Comparison of ENCODE assay signal across 8 cellular contexts in the genomic region with DNA sequence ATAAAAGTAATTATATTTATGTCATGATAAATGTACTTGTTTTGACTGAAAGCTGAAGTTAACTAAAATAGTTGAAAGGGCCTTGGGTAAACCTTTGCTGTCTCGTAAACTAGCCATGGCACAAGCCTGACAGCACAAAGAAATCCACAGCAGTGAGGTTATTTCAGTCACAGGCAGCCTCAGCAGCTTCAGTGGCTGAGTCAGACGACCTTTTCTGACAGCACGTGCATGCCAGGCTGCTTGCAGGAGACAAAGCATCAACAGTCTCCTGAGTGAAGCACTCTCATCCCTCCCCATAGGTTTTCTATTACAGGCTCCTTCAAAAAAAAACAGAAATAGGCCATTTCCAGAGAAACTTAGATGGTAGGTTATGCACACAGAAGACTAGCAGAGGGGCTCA. TPM values are rescaled to one million over a fixed set of nuclear protein-coding genes. Genes with fewer than 3 reads are reported as not detected.
A peak's percentile ranks its signal among the peaks of the same experiment; 100 is the strongest.
DNase-seq lines count a peak whose midpoint lies in the region; ATAC-seq and TF ChIP-seq lines count a peak whose summit lies in the region.

No MANE protein-coding gene starts in this region.

- TF ChIP-seq CTCF in AG10803 (conservative IDR thresholded peaks at IDR 0.05; ENCODE audit: low read length) (no peak), brain (conservative IDR thresholded peaks at IDR 0.05) (no peak)

- H3K4me3 Mint-ChIP-seq in brain: peak overlapping the region in 2 of 5 experiments; percentile 16 to 24

- ATAC-seq in HG02623 (IDR thresholded peaks at IDR 0.05; ENCODE audit: unreplicated experiment): no peak
- no peak for ATAC-seq in GM21515 (IDR thresholded peaks at IDR 0.05; ENCODE audit: unreplicated experiment)

- H3K9me3 Mint-ChIP-seq in brain: no peaks in the 10 kb centered on the region

- no peaks in the 10 kb centered on the region for H3K27me3 Mint-ChIP-seq in brain

- peak overlapping the region in 4 of 5 experiments; percentile 25 to 91 (median 88) for H3K27ac Mint-ChIP-seq in brain

- peaks cover 43% of the 10 kb centered on the region for H3K4me1 Mint-ChIP-seq in brain

- peaks cover 34% of the 10 kb centered on the region for H3K36me3 Mint-ChIP-seq in brain

- DNase-seq in AG10803 (ENCODE audit: low read depth) (peak; percentile 82), LoVo (ENCODE audit: low spot score) (peak; percentile 10), lung microvascular endothelial cell (ENCODE audit: low read depth in 2 of 2) (peak; percentile 71 to 87), ureter (ENCODE audit: low spot score) (no peak)
- DNase-seq in central memory CD4-positive, alpha-beta T cell: no peak

- H3K4me3 ChIP-seq in AG10803 (ENCODE audit: low read length): no peak overlapping the region

RNA-seq across cellular contexts. Expression of a gene that starts 34.6 kb away (rescaled TPM):
- 42.1 TPM for polyA plus RNA-seq in brain (ENCODE audit: insufficient read depth, low read depth, low replicate concordance)
- total RNA-seq in lung microvascular endothelial cell (12.9 and 21.8 TPM in 2 replicates), ureter (18.2 TPM)

Comparison
In these comparisons a context has a peak if more than half of its experiments do, and no peak if none do; other contexts are left out.
1. DNase-seq: peak in AG10803 (single experiment), LoVo (single experiment) and lung microvascular endothelial cell (2 of 2); none in ureter (single experiment) and central memory CD4-positive, alpha-beta T cell (single experiment).